In the genomic region with DNA sequence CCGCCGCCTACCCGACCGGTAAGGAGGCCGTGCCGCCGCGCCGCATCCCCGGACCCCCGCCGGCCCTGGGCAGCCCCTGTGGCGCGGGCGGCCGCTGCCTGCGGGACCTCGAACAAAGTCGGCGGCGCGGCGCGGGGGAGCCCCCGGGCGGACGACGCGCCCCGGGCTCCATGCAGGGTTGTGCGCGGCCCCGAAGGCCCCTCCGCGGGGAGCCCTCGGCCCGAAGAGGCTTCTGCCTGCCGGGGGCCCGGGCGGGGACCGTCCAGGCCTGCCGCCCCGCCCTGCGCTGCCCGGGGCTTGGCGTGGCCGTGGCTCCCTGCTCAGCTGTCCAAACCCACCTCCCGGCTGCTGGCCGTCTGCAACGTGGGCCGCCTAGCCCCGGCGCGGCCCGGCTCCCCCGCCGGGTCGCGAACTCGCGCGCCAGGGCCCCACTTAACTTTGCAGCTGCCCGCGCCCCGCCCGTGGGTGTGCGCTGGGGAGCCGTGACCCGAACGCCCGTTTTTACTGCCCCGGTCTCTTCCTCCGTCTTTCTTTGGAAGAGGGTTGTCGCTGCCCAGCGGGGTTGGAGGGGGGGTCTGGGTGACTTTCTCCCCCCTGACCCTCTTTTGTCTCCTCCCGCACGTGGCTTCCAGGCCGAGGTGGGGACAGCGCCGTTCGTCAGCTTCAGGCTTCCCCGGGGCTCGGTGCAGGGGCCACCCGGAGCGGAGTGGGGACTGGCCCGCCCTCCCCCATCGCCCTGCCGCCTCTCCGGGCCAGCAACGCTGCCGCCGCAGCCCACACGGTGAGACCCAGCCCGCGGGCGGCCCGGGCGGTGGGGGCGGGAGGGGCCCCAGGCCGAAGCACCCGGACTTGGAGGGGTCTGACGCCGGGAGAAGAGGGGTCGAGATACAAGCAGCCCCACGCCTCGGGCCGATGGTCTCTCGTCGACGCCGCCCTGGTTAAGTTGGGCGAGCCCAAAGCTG, we compare ENCODE assay signal across 8 cellular contexts. TPM values are rescaled to one million over a fixed set of nuclear protein-coding genes. Genes with fewer than 3 reads are reported as not detected.
DNase-seq lines count a peak whose midpoint lies in the region; TF ChIP-seq lines count a peak whose summit lies in the region.

No MANE protein-coding gene starts in this region.

- H3K18ac ChIP-seq in trophoblast cell (ENCODE audit: low read length): peak overlapping the region; percentile 99

- H3K23ac ChIP-seq in trophoblast cell (ENCODE audit: low read length): no peak overlapping the region

- H3K36me3 ChIP-seq in HAP-1 (replicated peaks): peaks cover 8% of the 10 kb centered on the region
- H3K36me3 ChIP-seq in trophoblast cell (ENCODE audit: control insufficient read depth in 1 of 2, insufficient read depth in 2 of 2, low read length in 2 of 2): peaks cover 1 to 4% of the 10 kb centered on the region in 2 experiments

- DNase-seq in GM13976 (ENCODE audit: low spot score) (peak; percentile 66), HAP-1 (ENCODE audit: low spot score in 2 of 2) (peak in 1 of 2 experiments; percentile 41), NB4 (ENCODE audit: low read depth) (peak; percentile 52), germinal center (ENCODE audit: low spot score) (peak; percentile 47), trophoblast cell (peak in 1 of 2 donors; percentile 38), GF-D8 (lab: John Stamatoyannopoulos, UW) (no peak), NCI-H1694 (lab: John Stamatoyannopoulos, UW) (no peak)
- peak; percentile 25 for DNase-seq in activated effector memory CD4-positive, alpha-beta T cell treated with Interleukin-2 at 50 U/mL for 16 hours

- peaks cover 24% of the 10 kb centered on the region for H3K79me1 ChIP-seq in trophoblast cell (ENCODE audit: low read length)

- peaks cover 21% of the 10 kb centered on the region for H3K79me2 ChIP-seq in trophoblast cell (ENCODE audit: control insufficient read depth, insufficient read depth, low read length, poor library complexity)

- peak overlapping the region; percentile 68 for H3K4me3 ChIP-seq in HAP-1
- H3K4me3 ChIP-seq in NB4 (ENCODE audit: low read depth, low read length): peak overlapping the region; percentile 71
- H3K4me3 ChIP-seq in trophoblast cell (ENCODE audit: low read depth, low read length): peak overlapping the region; percentile 95

- in situ Hi-C loops in GM13976 (cut with MboI; ENCODE audit: low sequenced_read_pairs, unreplicated experiment) (no loop called here), HAP-1 (cut with MboI; ENCODE audit: low sequenced_read_pairs) (no loop called here)

- peak overlapping the region; percentile 76 for H2BK120ac ChIP-seq in trophoblast cell (ENCODE audit: insufficient read depth, low read length, poor library complexity)

- peak overlapping the region; percentile 58 for H2BK12ac ChIP-seq in trophoblast cell (ENCODE audit: low read length)

- WGBS in trophoblast cell (ENCODE audit: extremely low coverage, insufficient coverage, insufficient read length): no CpG with 5 or more reads among the region's 112 CpGs

- H2AK5ac ChIP-seq in trophoblast cell (ENCODE audit: low read length): peak overlapping the region; percentile 94

- H3K27me3 ChIP-seq in HAP-1 (ENCODE audit: low read depth) (no peaks in the 10 kb centered on the region), trophoblast cell (ENCODE audit: insufficient read depth, low read length) (no peaks in the 10 kb centered on the region)

- H3K9me3 ChIP-seq in HAP-1 (no peaks in the 10 kb centered on the region), trophoblast cell (ENCODE audit: insufficient read depth, low read depth, low read length) (no peaks in the 10 kb centered on the region)

- peak overlapping the region; percentile 85 for H4K12ac ChIP-seq in trophoblast cell (ENCODE audit: low read depth, low read length)

- peak overlapping the region; percentile 97 for H3K4ac ChIP-seq in trophoblast cell (ENCODE audit: low read depth, low read length)

- H3K4me2 ChIP-seq in trophoblast cell (ENCODE audit: low read length): peak overlapping the region; percentile 80

- H3K14ac ChIP-seq in trophoblast cell (ENCODE audit: low read length): peak overlapping the region; percentile 93

- peak overlapping the region; percentile 86 for H2BK5ac ChIP-seq in trophoblast cell (ENCODE audit: low read depth, low read length, poor library complexity)

- TF ChIP-seq CTCF in GM13976 (IDR thresholded peaks at IDR 0.05; ENCODE audit: borderline replicate concordance, control extremely low read depth, extremely low read depth, insufficient read depth, missing control alignments) (no peak), NB4 (IDR thresholded peaks at IDR 0.05; ENCODE audit: low read depth, low read length) (no peak)

- peak overlapping the region; percentile 85 for H4K8ac ChIP-seq in trophoblast cell (ENCODE audit: low read depth, low read length)

- no peak for TF ChIP-seq POLR2A in NB4 (IDR thresholded peaks at IDR 0.05; ENCODE audit: extremely low read depth, insufficient read length)

- H3K27ac ChIP-seq in trophoblast cell (ENCODE audit: low read depth, low read length): peak overlapping the region; percentile 94

- peak overlapping the region; percentile 99 for H3K9ac ChIP-seq in trophoblast cell (ENCODE audit: low read length)

- peak overlapping the region; percentile 94 for H4K91ac ChIP-seq in trophoblast cell (ENCODE audit: low read depth, low read length)

- peak overlapping the region; percentile 89 for H2AFZ ChIP-seq in trophoblast cell (ENCODE audit: insufficient read depth, low read length, poor library complexity)

- peaks cover 7% of the 10 kb centered on the region for H3K4me1 ChIP-seq in HAP-1
- peaks cover 8 to 13% of the 10 kb centered on the region in 2 experiments for H3K4me1 ChIP-seq in trophoblast cell (ENCODE audit: control insufficient read depth in 1 of 2, insufficient read depth in 2 of 2, low read length in 2 of 2)

RNA-seq across cellular contexts. Expression of gene DYRK2, which starts 0.9 kb away (rescaled TPM):
- polyA plus RNA-seq in trophoblast cell (2013): 17.2 TPM in 2 replicates

Comparison
In these comparisons a context has a peak if more than half of its experiments do, and no peak if none do; other contexts are left out.
1. DNase-seq: peak in GM13976 (single experiment), NB4 (single experiment), activated effector memory CD4-positive, alpha-beta T cell treated with Interleukin-2 at 50 U/mL for 16 hours (single experiment) and germinal center (single experiment); none in GF-D8 (single experiment) and NCI-H1694 (single experiment).
2. Peak in every context shown above with its lines, with median percentiles within 50 percentile points of each other: H3K4me3 ChIP-seq.